29 cellular contexts compared by ENCODE assay signal in genomic region chr20:271528-271927, GRCh38. TPM values are rescaled to one million over a fixed set of nuclear protein-coding genes. Genes with fewer than 3 reads are reported as not detected.
DNase-seq lines count a peak whose midpoint lies in the region; ATAC-seq, FAIRE-seq and TF ChIP-seq lines count a peak whose summit lies in the region.
"Had no signal": no experiment of that assay in that cellular context is flagged by ENCODE, and none has a peak within 500 bp of the region (broad histone marks: within the 10 kb centered on the region; RNA-seq: fewer than 3 reads in every experiment).

No MANE protein-coding gene starts in this region.

- H3K9ac ChIP-seq in K562 (ENCODE audit: insufficient read depth in 1 of 2, low read depth in 2 of 2, low read length in 2 of 2): no peak overlapping the region; a peak in 1 of 4 replicates
- H3K9ac ChIP-seq: BLaER1 treated with 17β-estradiol and CSF1 and Interleukin-3, amounts not matched to agents 10 nM and 100 nM; GM23248 had no signal

- H2AFZ ChIP-seq in K562 (ENCODE audit: low read depth, low read length): no peak overlapping the region
- H2AFZ ChIP-seq: GM23248 had no signal

- POLR2A ChIA-PET in K562 (lab: Yijun Ruan, JAX): interaction anchor here (1.6 kb wide), 1 partner anchor 11 kb away, joined by 3 read pairs; no protein-coding TSS in a partner anchor

- peaks cover 20% of the 10 kb centered on the region for H3K4me1 Mint-ChIP-seq in nephron progenitor cell

- no peaks in the 10 kb centered on the region for H3K9me1 ChIP-seq in K562 (ENCODE audit: control insufficient read depth, insufficient read depth, low read length)

- DNase-seq in cardiac muscle cell (ENCODE audit: low read depth in 1 of 2, low spot score in 1 of 2): no peak
- no peak for DNase-seq in left ventricle myocardium superior
- no peak for DNase-seq in K562 (ENCODE audit: extremely low read depth in 1 of 4, low spot score in 3 of 4)
- DNase-seq in nephron progenitor cell: no peak
- no peak for DNase-seq in DMS53 (lab: John Stamatoyannopoulos, UW)
- no peak for DNase-seq in NCI-H510A treated with DMSO at 0.1 percent for 48 hours (lab: John Stamatoyannopoulos, UW)
- DNase-seq: 8988T; ACHN; AML-193; BE2C; CD4-positive, alpha-beta T cell; CD8-positive, alpha-beta memory T cell; DMS 273 treated with DMSO at 0.1 percent for 48 hours; DMS79 treated with DMSO at 0.1 percent for 48 hours; GF-D8; GM23248; H7; HCEC 1CT had no signal

- no peak for FAIRE-seq in K562 (lab: Jason Lieb, UNC)
- FAIRE-seq: A549, D721Med, GM12891, GM18507, GM19239, H1 had no signal

- no peak for TF ChIP-seq EP300 in K562 (IDR thresholded peaks at IDR 0.05; ENCODE audit: low read length)

- no TSS peak for BruUV-seq in K562 (replicated peaks; lab: Mats Ljungman, UMichigan)

- TF ChIP-seq POLR2A in K562 (conservative IDR thresholded peaks at IDR 0.05): no peak

- no peak overlapping the region for H3K4me2 ChIP-seq in K562 (ENCODE audit: insufficient read depth, low read length)
- H3K4me2 ChIP-seq: A549 had no signal

- peaks cover 10% of the 10 kb centered on the region for H3K36me3 ChIP-seq in cardiac muscle cell
- H3K36me3 ChIP-seq in K562 (ENCODE audit: control insufficient read depth, insufficient read depth, low read length): peaks cover 10% of the 10 kb centered on the region; the same call in 1 of the 3 replicates
- H3K36me3 ChIP-seq: BE2C had no signal

- TF ChIP-seq CTCF in cardiac muscle cell (IDR thresholded peaks at IDR 0.05; ENCODE audit: low read depth, low read length) (no peak), K562 (IDR thresholded peaks at IDR 0.05 in 2 of 3, conservative IDR thresholded peaks at IDR 0.05 in 1 of 3; ENCODE audit: insufficient read depth in 2 of 3, low read depth in 1 of 3, low read length in 3 of 3) (no peak), nephron progenitor cell (IDR thresholded peaks at IDR 0.05) (no peak)

- H3K27me3 Mint-ChIP-seq in nephron progenitor cell (ENCODE audit: low read depth, poor library complexity): peaks cover 3% of the 10 kb centered on the region

- intact Hi-C loops in left ventricle myocardium superior (cut with micrococcal nuclease) (no loop called here), K562 (cut with micrococcal nuclease) (no loop called here)

- H3K79me2 ChIP-seq in K562 (ENCODE audit: control insufficient read depth, insufficient read depth, low read length): no peaks in the 10 kb centered on the region

- CTCF ChIA-PET in K562 (lab: Yijun Ruan, JAX; ENCODE audit: low intra/inter-chr PET ratio): no interaction called here

- no peaks in the 10 kb centered on the region for H3K9me3 ChIP-seq in cardiac muscle cell (ENCODE audit: low read depth)
- H3K9me3 ChIP-seq in K562 (replicated peaks; ENCODE audit: control insufficient read depth, insufficient read depth, low read depth, low read length): no peaks in the 10 kb centered on the region
- H3K9me3 ChIP-seq: A549; BE2C; BLaER1 treated with 17β-estradiol and CSF1 and Interleukin-3, amounts not matched to agents 10 nM and 100 nM had no signal

- peak overlapping the region; percentile 40 for H3K27ac Mint-ChIP-seq in nephron progenitor cell
- H3K27ac Mint-ChIP-seq: CD14-positive monocyte; CD4-positive, alpha-beta T cell; CD8-positive, alpha-beta memory T cell had no signal

- no peaks in the 10 kb centered on the region for H3K27me3 ChIP-seq in cardiac muscle cell
- H3K27me3 ChIP-seq in K562 (ENCODE audit: control insufficient read depth in 2 of 2, insufficient read depth in 2 of 2, low read length in 2 of 2): no peaks in the 10 kb centered on the region
- H3K27me3 ChIP-seq: BE2C; BLaER1 treated with 17β-estradiol and CSF1 and Interleukin-3, amounts not matched to agents 10 nM and 100 nM had no signal

- H3K4me3 ChIP-seq in cardiac muscle cell (no peak overlapping the region), K562 (no peak overlapping the region)
- H3K4me3 ChIP-seq: A549; BLaER1 treated with 17β-estradiol and CSF1 and Interleukin-3, amounts not matched to agents 10 nM and 100 nM; GM23248 had no signal

- H3K9me3 Mint-ChIP-seq in nephron progenitor cell: no peaks in the 10 kb centered on the region
- H3K9me3 Mint-ChIP-seq: CD4-positive, alpha-beta T cell; CD8-positive, alpha-beta memory T cell had no signal

- no peaks in the 10 kb centered on the region for H4K20me1 ChIP-seq in K562 (replicated peaks; ENCODE audit: control insufficient read depth, insufficient read depth, low read length)
- H4K20me1 ChIP-seq: BLaER1 treated with 17β-estradiol and CSF1 and Interleukin-3, amounts not matched to agents 10 nM and 100 nM had no signal

- peak overlapping the region; percentile 30 for H3K27ac ChIP-seq in cardiac muscle cell
- no peak overlapping the region for H3K27ac ChIP-seq in K562 (ENCODE audit: extremely low read depth, low read depth, low read length)
- H3K27ac ChIP-seq: A549; BLaER1 treated with 17β-estradiol and CSF1 and Interleukin-3, amounts not matched to agents 10 nM and 100 nM; GM23248 had no signal

- H3K36me3 Mint-ChIP-seq in nephron progenitor cell (ENCODE audit: low read depth): peaks cover 64% of the 10 kb centered on the region

- H3K4me3 Mint-ChIP-seq in nephron progenitor cell: no peak overlapping the region
- H3K4me3 Mint-ChIP-seq: CD14-positive monocyte; CD4-positive, alpha-beta T cell; CD8-positive, alpha-beta memory T cell had no signal

- H3K4me1 ChIP-seq in cardiac muscle cell (ENCODE audit: low read depth) (no peaks in the 10 kb centered on the region), K562 (replicated peaks in 1 of 2; ENCODE audit: control insufficient read depth in 2 of 2, insufficient read depth in 2 of 2, low read length in 2 of 2) (peaks cover 2 to 6% of the 10 kb centered on the region in 2 experiments; a peak in 4 of 5 replicates)
- H3K4me1 ChIP-seq: A549, BE2C had no signal

- no peak for TF ChIP-seq RAD21 in K562 (CRISPR knock-in tag; conservative IDR thresholded peaks at IDR 0.05 in 1 of 2, IDR thresholded peaks at IDR 0.05 in 1 of 2)

- in situ Hi-C loops in K562 (cut with MboI): no loop called here

- ATAC-seq in left ventricle myocardium superior (no peak), K562 (no peak), GM19035 (IDR thresholded peaks at IDR 0.05; ENCODE audit: unreplicated experiment) (no peak)
- ATAC-seq: A549 had no signal

RNA-seq across cellular contexts. Expression of gene DEFB132, which starts 14.0 kb away (rescaled TPM):
- total RNA-seq in cardiac muscle cell (not detected in 2 replicates), left ventricle myocardium superior (not detected), K562 (2014; rRNA removed) (not detected in 2 replicates), K562 (2014; rRNA removed; fragmentation: Illumina TruSeq; extraction: Trizol) (not detected in 2 replicates), K562 (2015; rRNA removed; fragmentation: Illumina TruSeq; extraction: Trizol) (not detected in 2 replicates), K562 (2021) (not detected in 2 replicates)
- polyA plus RNA-seq in cardiac muscle cell (not detected in 2 replicates), K562 (2011; rRNA removed) (not detected in 2 replicates), K562 (2014; fragmentation: Illumina TruSeq; extraction: Trizol) (not detected in 2 replicates), K562 (2014; fragmentation: Nextera tagmentation; extraction: Ambion mirVana) (not detected), K562 (2014; rRNA removed) (not detected in 2 replicates)
- not detected in 2 replicates for total RNA-seq in K562 (2011; cell fraction: chromatin; rRNA removed; ENCODE audit: low replicate concordance)
- total RNA-seq in K562 (2011; cell fraction: nucleolus; rRNA removed): not detected in 2 replicates
- total RNA-seq in K562 (2011; cell fraction: nucleoplasm; rRNA removed): not detected in 2 replicates
- polyA plus RNA-seq in K562 (2011; cell fraction: cytosol; rRNA removed): not detected in 2 replicates
- not detected in 2 replicates for polyA plus RNA-seq in K562 (2011; cell fraction: nucleus; rRNA removed)
- polyA plus RNA-seq in K562 (2012): not detected in 2 replicates
- not detected in 2 replicates for polyA minus RNA-seq in K562 (2011; rRNA and poly(A)+ RNA removed)
- polyA minus RNA-seq in K562 (2011; cell fraction: cytosol; rRNA and poly(A)+ RNA removed): not detected in 2 replicates
- polyA minus RNA-seq in K562 (2011; cell fraction: nucleus; rRNA and poly(A)+ RNA removed): not detected in 2 replicates
- total RNA-seq: CD4-positive, alpha-beta T cell; CD8-positive, alpha-beta memory T cell; Daoy; G401; GM23248; H1; H7 had no signal
- polyA plus RNA-seq: A549; CD14-positive monocyte; CD8-positive, alpha-beta memory T cell; GM23248; H1 had no signal

RNA-seq across cellular contexts. Expression of gene C20orf96, which starts 19.0 kb away (rescaled TPM):
- 6.2 and 9.3 TPM in 2 replicates for total RNA-seq in cardiac muscle cell
- 31.9 and 41.9 TPM in 2 replicates for polyA plus RNA-seq in cardiac muscle cell
- total RNA-seq in left ventricle myocardium superior: 6.9 TPM
- 40.0 and 54.2 TPM in 2 replicates for total RNA-seq in K562 (2011; cell fraction: chromatin; rRNA removed; ENCODE audit: low replicate concordance)
- total RNA-seq in K562 (2011; cell fraction: nucleolus; rRNA removed): 27.8 and 28.2 TPM in 2 replicates
- total RNA-seq in K562 (2011; cell fraction: nucleoplasm; rRNA removed): 25.0 and 27.3 TPM in 2 replicates
- total RNA-seq in K562 (2014; rRNA removed): 1.5 and 2.0 TPM in 2 replicates
- total RNA-seq in K562 (2014; rRNA removed; fragmentation: Illumina TruSeq; extraction: Trizol): 2.4 and 3.0 TPM in 2 replicates
- 2.1 and 2.3 TPM in 2 replicates for total RNA-seq in K562 (2015; rRNA removed; fragmentation: Illumina TruSeq; extraction: Trizol)
- total RNA-seq in K562 (2021): 10.1 TPM in 2 replicates
- 11.0 and 22.6 TPM in 2 replicates for polyA plus RNA-seq in K562 (2011; rRNA removed)
- 5.7 and 11.5 TPM in 2 replicates for polyA plus RNA-seq in K562 (2011; cell fraction: cytosol; rRNA removed)
- 35.3 and 52.8 TPM in 2 replicates for polyA plus RNA-seq in K562 (2011; cell fraction: nucleus; rRNA removed)
- 8.6 and 10.2 TPM in 2 replicates for polyA plus RNA-seq in K562 (2012)
- polyA plus RNA-seq in K562 (2014; fragmentation: Illumina TruSeq; extraction: Trizol): 8.4 and 9.8 TPM in 2 replicates
- 1 to 10 TPM; 1.7 to 4.2 TPM for polyA plus RNA-seq in K562 (2014; fragmentation: Nextera tagmentation; extraction: Ambion mirVana)
- polyA plus RNA-seq in K562 (2014; rRNA removed): 9.1 and 11.7 TPM in 2 replicates
- polyA minus RNA-seq in K562 (2011; rRNA and poly(A)+ RNA removed): 6.5 and 8.2 TPM in 2 replicates
- polyA minus RNA-seq in K562 (2011; cell fraction: cytosol; rRNA and poly(A)+ RNA removed): 3.1 and 3.6 TPM in 2 replicates
- polyA minus RNA-seq in K562 (2011; cell fraction: nucleus; rRNA and poly(A)+ RNA removed): 8.6 and 19.5 TPM in 2 replicates

RNA-seq across cellular contexts. Expression of gene ZCCHC3, which starts 25.8 kb away (rescaled TPM):
- total RNA-seq in cardiac muscle cell (49.9 and 63.8 TPM in 2 replicates), left ventricle myocardium superior (11.0 TPM), K562 (2014; rRNA removed) (23.2 and 28.2 TPM in 2 replicates), K562 (2014; rRNA removed; fragmentation: Illumina TruSeq; extraction: Trizol) (10.1 and 10.2 TPM in 2 replicates), K562 (2015; rRNA removed; fragmentation: Illumina TruSeq; extraction: Trizol) (12.8 and 13.9 TPM in 2 replicates), K562 (2021) (22.1 and 22.5 TPM in 2 replicates)
- polyA plus RNA-seq in cardiac muscle cell (43.7 and 53.1 TPM in 2 replicates), K562 (2011; rRNA removed) (21.2 and 22.0 TPM in 2 replicates), K562 (2014; fragmentation: Illumina TruSeq; extraction: Trizol) (16.5 and 17.6 TPM in 2 replicates), K562 (2014; fragmentation: Nextera tagmentation; extraction: Ambion mirVana) (1 to 10 TPM; 2.8 to 4.0 TPM), K562 (2014; rRNA removed) (22.4 and 23.3 TPM in 2 replicates)
- 6.9 and 11.2 TPM in 2 replicates for total RNA-seq in K562 (2011; cell fraction: chromatin; rRNA removed; ENCODE audit: low replicate concordance)
- total RNA-seq in K562 (2011; cell fraction: nucleolus; rRNA removed): 9.6 and 12.0 TPM in 2 replicates
- total RNA-seq in K562 (2011; cell fraction: nucleoplasm; rRNA removed): 10.6 and 13.3 TPM in 2 replicates
- 18.7 and 24.5 TPM in 2 replicates for polyA plus RNA-seq in K562 (2011; cell fraction: cytosol; rRNA removed)
- 13.2 and 18.2 TPM in 2 replicates for polyA plus RNA-seq in K562 (2011; cell fraction: nucleus; rRNA removed)
- 17.7 and 19.5 TPM in 2 replicates for polyA plus RNA-seq in K562 (2012)
- polyA minus RNA-seq in K562 (2011; rRNA and poly(A)+ RNA removed): 11.1 and 11.7 TPM in 2 replicates
- polyA minus RNA-seq in K562 (2011; cell fraction: cytosol; rRNA and poly(A)+ RNA removed): 10.8 and 12.2 TPM in 2 replicates
- polyA minus RNA-seq in K562 (2011; cell fraction: nucleus; rRNA and poly(A)+ RNA removed): 3.9 and 9.7 TPM in 2 replicates

RNA-seq across cellular contexts. Expression of gene DEFB129, which starts 44.5 kb away (rescaled TPM):
- total RNA-seq in cardiac muscle cell (not detected in 2 replicates), left ventricle myocardium superior (not detected), K562 (2014; rRNA removed) (not detected in 2 replicates), K562 (2014; rRNA removed; fragmentation: Illumina TruSeq; extraction: Trizol) (not detected in 2 replicates), K562 (2015; rRNA removed; fragmentation: Illumina TruSeq; extraction: Trizol) (not detected in 2 replicates), K562 (2021) (not detected in 2 replicates)
- polyA plus RNA-seq in cardiac muscle cell (not detected in 2 replicates), K562 (2011; rRNA removed) (not detected in 2 replicates), K562 (2014; fragmentation: Illumina TruSeq; extraction: Trizol) (not detected in 2 replicates), K562 (2014; fragmentation: Nextera tagmentation; extraction: Ambion mirVana) (not detected), K562 (2014; rRNA removed) (not detected in 2 replicates)
- total RNA-seq in K562 (2011; cell fraction: chromatin; rRNA removed; ENCODE audit: low replicate concordance): not detected in 2 replicates
- not detected in 2 replicates for total RNA-seq in K562 (2011; cell fraction: nucleolus; rRNA removed)
- total RNA-seq in K562 (2011; cell fraction: nucleoplasm; rRNA removed): not detected in 2 replicates
- polyA plus RNA-seq in K562 (2011; cell fraction: cytosol; rRNA removed): not detected in 2 replicates
- polyA plus RNA-seq in K562 (2011; cell fraction: nucleus; rRNA removed): not detected in 2 replicates
- not detected in 2 replicates for polyA plus RNA-seq in K562 (2012)
- polyA minus RNA-seq in K562 (2011; rRNA and poly(A)+ RNA removed): not detected in 2 replicates
- polyA minus RNA-seq in K562 (2011; cell fraction: cytosol; rRNA and poly(A)+ RNA removed): not detected in 2 replicates
- not detected in 2 replicates for polyA minus RNA-seq in K562 (2011; cell fraction: nucleus; rRNA and poly(A)+ RNA removed)
- total RNA-seq: CD4-positive, alpha-beta T cell; CD8-positive, alpha-beta memory T cell; Daoy; G401; GM23248; H1; H7 had no signal
- polyA plus RNA-seq: A549; CD14-positive monocyte; CD8-positive, alpha-beta memory T cell; GM23248; H1 had no signal

RNA-seq across cellular contexts. Expression of gene SOX12, which starts 53.8 kb away (rescaled TPM):
- total RNA-seq in cardiac muscle cell (57.6 and 79.8 TPM in 2 replicates), left ventricle myocardium superior (18.3 TPM), K562 (2014; rRNA removed) (6.5 and 9.2 TPM in 2 replicates), K562 (2014; rRNA removed; fragmentation: Illumina TruSeq; extraction: Trizol) (1.3 and 1.4 TPM in 2 replicates), K562 (2015; rRNA removed; fragmentation: Illumina TruSeq; extraction: Trizol) (2.6 and 2.8 TPM in 2 replicates), K562 (2021) (26.1 and 26.3 TPM in 2 replicates)
- polyA plus RNA-seq in cardiac muscle cell (41.9 and 49.9 TPM in 2 replicates), K562 (2011; rRNA removed) (1.8 and 3.5 TPM in 2 replicates), K562 (2014; fragmentation: Illumina TruSeq; extraction: Trizol) (6.7 and 7.4 TPM in 2 replicates), K562 (2014; fragmentation: Nextera tagmentation; extraction: Ambion mirVana) (under 1 TPM; 0.42 to 0.48 TPM), K562 (2014; rRNA removed) (6.7 and 9.6 TPM in 2 replicates)
- 5.5 and 9.5 TPM in 2 replicates for total RNA-seq in K562 (2011; cell fraction: chromatin; rRNA removed; ENCODE audit: low replicate concordance)
- total RNA-seq in K562 (2011; cell fraction: nucleolus; rRNA removed): 8.4 and 9.8 TPM in 2 replicates
- 8.9 and 11.8 TPM in 2 replicates for total RNA-seq in K562 (2011; cell fraction: nucleoplasm; rRNA removed)
- polyA plus RNA-seq in K562 (2011; cell fraction: cytosol; rRNA removed): 2.4 and 2.8 TPM in 2 replicates
- 9.5 and 9.7 TPM in 2 replicates for polyA plus RNA-seq in K562 (2011; cell fraction: nucleus; rRNA removed)
- polyA plus RNA-seq in K562 (2012): 13.7 and 13.9 TPM in 2 replicates
- polyA minus RNA-seq in K562 (2011; rRNA and poly(A)+ RNA removed): 2.0 and 2.9 TPM in 2 replicates
- polyA minus RNA-seq in K562 (2011; cell fraction: cytosol; rRNA and poly(A)+ RNA removed): 4.7 and 7.1 TPM in 2 replicates
- 2.7 and 5.2 TPM in 2 replicates for polyA minus RNA-seq in K562 (2011; cell fraction: nucleus; rRNA and poly(A)+ RNA removed)
